Comparison of ENCODE assay signal across 8 cellular contexts in the genomic region with DNA sequence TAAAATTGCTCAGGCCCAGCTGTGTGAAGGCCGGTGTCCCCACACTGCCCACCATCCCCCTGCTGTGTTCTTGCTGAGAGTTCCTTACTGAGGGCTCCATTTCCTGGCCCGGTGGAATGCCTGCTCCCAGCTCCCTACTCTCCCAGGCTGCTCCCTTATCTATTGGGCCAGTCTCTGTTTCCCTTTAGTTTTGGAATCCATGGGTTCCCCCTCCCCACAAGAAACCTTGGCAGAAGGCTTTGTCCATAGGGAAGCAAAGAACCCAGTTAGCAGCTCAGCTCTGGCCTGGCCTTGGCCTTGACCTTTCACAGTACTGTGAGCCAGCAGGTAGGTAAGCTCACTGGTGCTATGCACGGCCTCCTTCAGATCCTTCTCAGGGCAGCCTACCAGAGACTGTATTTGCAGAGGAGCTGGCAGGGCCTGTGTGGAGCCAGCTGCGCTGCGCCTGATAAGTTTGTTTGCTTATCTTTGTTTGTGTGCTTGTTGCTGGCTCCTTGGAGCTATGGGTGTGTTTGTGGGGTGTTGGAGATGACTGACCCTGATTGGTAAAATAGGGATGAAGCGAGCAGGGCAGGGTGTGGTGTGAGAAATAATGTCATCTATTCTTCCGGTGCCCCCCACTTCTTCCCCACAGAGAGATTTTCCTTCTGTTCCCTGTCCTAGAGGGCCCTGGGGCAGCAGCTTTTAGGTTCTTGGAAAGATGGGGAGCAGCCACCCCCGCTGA. TPM values are rescaled to one million over a fixed set of nuclear protein-coding genes. Genes with fewer than 3 reads are reported as not detected.
A peak's percentile ranks its signal among the peaks of the same experiment; 100 is the strongest.
DNase-seq lines count a peak whose midpoint lies in the region; ATAC-seq, FAIRE-seq and TF ChIP-seq lines count a peak whose summit lies in the region.

No MANE protein-coding gene starts in this region.

- DNase-seq in LNCaP clone FGC (ENCODE audit: low read depth) = peak; percentile 99
- peak; percentile 52 for DNase-seq in astrocyte (ENCODE audit: low read depth)
- DNase-seq in left kidney (ENCODE audit: low read depth, low spot score) = peak; percentile 48
- DNase-seq in EL = no peak
- DNase-seq in stimulated activated CD4-positive, alpha-beta T cell treated with anti-CD3 and anti-CD28 coated beads, Interleukin-15, amount 100 ng/mL, for 24 hours = no peak

- TF ChIP-seq CTCF in 22Rv1 (IDR thresholded peaks at IDR 0.05) (no peak), LNCaP clone FGC (IDR thresholded peaks at IDR 0.05; ENCODE audit: control insufficient read depth, extremely low read depth, insufficient read depth) (no peak), astrocyte (IDR thresholded peaks at IDR 0.05; ENCODE audit: insufficient read depth, low read depth, low read length) (no peak)

- peaks cover 35% of the 10 kb centered on the region for H3K4me1 Mint-ChIP-seq in astrocyte (ENCODE audit: low read depth, unreplicated experiment)

- H3K4me1 ChIP-seq in astrocyte (ENCODE audit: insufficient read depth, low read length) = peaks cover 25% of the 10 kb centered on the region

- no peaks in the 10 kb centered on the region for H3K9me3 ChIP-seq in astrocyte (ENCODE audit: insufficient read depth, low read depth, low read length)

- no peaks in the 10 kb centered on the region for H3K36me3 ChIP-seq in astrocyte (ENCODE audit: insufficient read depth, low read length)

- peaks cover 5% of the 10 kb centered on the region for H3K36me3 Mint-ChIP-seq in astrocyte (ENCODE audit: low read depth, unreplicated experiment)

- peak overlapping the region; percentile 26 for H3K4me2 ChIP-seq in astrocyte (ENCODE audit: low read length)

- no peak for ATAC-seq in HG02885 (IDR thresholded peaks at IDR 0.05; ENCODE audit: poor library complexity, unreplicated experiment)

- peaks cover 77% of the 10 kb centered on the region for H4K20me1 ChIP-seq in astrocyte (ENCODE audit: insufficient read depth, low read length)

- H3K27me3 Mint-ChIP-seq in astrocyte (ENCODE audit: low read depth, unreplicated experiment) = no peaks in the 10 kb centered on the region

- peaks cover 87% of the 10 kb centered on the region for H3K79me2 ChIP-seq in astrocyte (ENCODE audit: insufficient read depth, low read length)

- FAIRE-seq in astrocyte (lab: Jason Lieb, UNC) = no peak

- peak overlapping the region; percentile 93 for H3K27ac Mint-ChIP-seq in astrocyte (ENCODE audit: unreplicated experiment)

- peak overlapping the region; percentile 64 for H3K4me3 Mint-ChIP-seq in astrocyte (ENCODE audit: unreplicated experiment)

- peak overlapping the region; percentile 15 for H3K9ac ChIP-seq in astrocyte (ENCODE audit: low read length)

- no peaks in the 10 kb centered on the region for H3K9me3 Mint-ChIP-seq in astrocyte (ENCODE audit: unreplicated experiment)

- H3K27ac ChIP-seq in 22Rv1 (peak overlapping the region; percentile 92), astrocyte (ENCODE audit: low read depth, low read length) (peak overlapping the region; percentile 14), temporal lobe (ENCODE audit: low read depth, low read length) (peak overlapping the region; percentile 81)

- no peaks in the 10 kb centered on the region for H3K27me3 ChIP-seq in astrocyte (ENCODE audit: insufficient read depth, low read length)

- H3K4me3 ChIP-seq in LNCaP clone FGC (ENCODE audit: low read depth, low read length) (peak overlapping the region; percentile 40), astrocyte (ENCODE audit: insufficient read depth, low read depth, low read length) (no peak overlapping the region)

- H2AFZ ChIP-seq in astrocyte (ENCODE audit: low read depth, low read length) = no peak overlapping the region

RNA-seq across cellular contexts. Expression of a gene that starts 19.2 kb away (rescaled TPM):
- total RNA-seq in astrocyte (62.5 and 73.4 TPM in 2 replicates), temporal lobe (9.3 TPM)

Comparison
In these comparisons a context has a peak if more than half of its experiments do, and no peak if none do; other contexts are left out.
1. H3K27ac ChIP-seq: peak in every context shown above with its lines; median percentile 92 in 22Rv1; 81 in temporal lobe; 14 in astrocyte.
2. DNase-seq: peak in LNCaP clone FGC (single experiment), astrocyte (single experiment) and left kidney (single experiment); none in EL (single experiment) and stimulated activated CD4-positive, alpha-beta T cell treated with anti-CD3 and anti-CD28 coated beads, Interleukin-15, amount 100 ng/mL, for 24 hours (single experiment).